22 cellular contexts compared by ENCODE assay signal in genomic region chr10:35855155-35855947, GRCh38.
"Had no signal": no experiment of that assay in that cellular context is flagged by ENCODE, and none has a peak within 500 bp of the region (broad histone marks: within the 10 kb centered on the region; RNA-seq: fewer than 3 reads in every experiment).

No MANE protein-coding gene starts in this region.

- H3K4me1 ChIP-seq: esophagus squamous epithelium, gastroesophageal sphincter, right atrium auricular region, suprapubic skin, upper lobe of right lung had no signal

- DNase-seq: activated B cell treated with CpG ODN at 0.5 μM for 24 hours; activated CD4-positive, alpha-beta T cell treated with anti-CD3 and anti-CD28 coated beads for 36 hours; activated CD8-positive, alpha-beta memory T cell treated with anti-CD3 and anti-CD28 coated beads, Interleukin-2, amount 10 ng/mL, durations not matched to agents 7 days and 5 days; activated CD8-positive, alpha-beta T cell treated with anti-CD3 and anti-CD28 coated beads, Interleukin-2, amount 10 ng/mL, durations not matched to agents 7 days and 5 days; activated naive CD8-positive, alpha-beta T cell treated with anti-CD3 and anti-CD28 coated beads, Interleukin-2, amount 50 U/mL, for 24 hours; activated T-cell treated with anti-CD3 and anti-CD28 coated beads, Interleukin-2, amount 50 U/mL, for 48 hours; esophagus squamous epithelium; islet precursor cell; left ventricle myocardium inferior; mucosa of descending colon; stimulated activated CD4-positive, alpha-beta T cell treated with anti-CD3 and anti-CD28 coated beads, Interleukin-1b, Interleukin-23, amount 100 ng/mL, for 48 hours; stimulated activated naive CD4-positive, alpha-beta T cell; tibial artery; upper lobe of right lung had no signal

- H2AFZ ChIP-seq: hepatocyte had no signal

- H3K27me3 ChIP-seq: esophagus squamous epithelium, gastroesophageal sphincter, hepatocyte, right atrium auricular region, tibial artery, upper lobe of right lung had no signal

- H3K4me3 ChIP-seq: coronary artery, esophagus squamous epithelium, gastroesophageal sphincter, hepatocyte, left ventricle myocardium inferior, lung, mucosa of descending colon, right atrium auricular region, smooth muscle cell, suprapubic skin, tibial artery, upper lobe of right lung had no signal

- H3K4me2 ChIP-seq: hepatocyte, smooth muscle cell had no signal

- ATAC-seq: activated CD4-positive, alpha-beta T cell treated with anti-CD3 and anti-CD28 coated beads for 36 hours; activated CD8-positive, alpha-beta memory T cell treated with anti-CD3 and anti-CD28 coated beads, Interleukin-2, amount 10 ng/mL, durations not matched to agents 7 days and 5 days; activated CD8-positive, alpha-beta T cell treated with anti-CD3 and anti-CD28 coated beads, Interleukin-2, amount 10 ng/mL, durations not matched to agents 7 days and 5 days; activated naive CD8-positive, alpha-beta T cell treated with anti-CD3 and anti-CD28 coated beads, Interleukin-2, amount 50 U/mL, for 24 hours; gastroesophageal sphincter; mucosa of descending colon; natural killer cell treated with Interleukin-12 subunit alpha and Interleukin-12 subunit beta and Interleukin-15 and Interleukin-18, amount 100 ng/mL, for 72 hours; upper lobe of right lung had no signal

- H3K9me3 ChIP-seq: mucosa of descending colon, suprapubic skin, tibial artery, upper lobe of right lung had no signal

- H3K79me2 ChIP-seq: hepatocyte had no signal

- H3K36me3 ChIP-seq: esophagus squamous epithelium, gastroesophageal sphincter, left ventricle myocardium inferior, right atrium auricular region, suprapubic skin, tibial artery, upper lobe of right lung had no signal

- H3K27ac ChIP-seq: coronary artery, esophagus squamous epithelium, gastroesophageal sphincter, hepatocyte, left ventricle myocardium inferior, right atrium auricular region, suprapubic skin, tibial artery, upper lobe of right lung had no signal
